12 cellular contexts compared by ENCODE assay signal in genomic region chr7:45007571-45008328, GRCh38. TPM values are rescaled to one million over a fixed set of nuclear protein-coding genes. Genes with fewer than 3 reads are reported as not detected.
DNase-seq lines count a peak whose midpoint lies in the region; ATAC-seq and TF ChIP-seq lines count a peak whose summit lies in the region.
"Had no signal": no experiment of that assay in that cellular context is flagged by ENCODE, and none has a peak within 500 bp of the region (broad histone marks: within the 10 kb centered on the region; RNA-seq: fewer than 3 reads in every experiment).

No MANE protein-coding gene starts in this region.

- no peak for DNase-seq in DMS 273 (lab: John Stamatoyannopoulos, UW; ENCODE audit: unreplicated experiment)
- DNase-seq in Karpas-422, result no peak
- DNase-seq in midbrain (lab: John Stamatoyannopoulos, UW), result no peak
- DNase-seq in esophagus squamous epithelium (lab: John Stamatoyannopoulos, UW), result no peak
- DNase-seq: activated CD4-positive, alpha-beta T cell treated with anti-CD3 and anti-CD28 coated beads for 1 hour; Calu3; OCI-M1; transverse colon had no signal

- H3K9me3 ChIP-seq in Karpas-422 (ENCODE audit: low read length) (no peaks in the 10 kb centered on the region), esophagus squamous epithelium (no peaks in the 10 kb centered on the region)
- H3K9me3 ChIP-seq: transverse colon had no signal

- peak; percentile 44 for ATAC-seq in GM18508 (IDR thresholded peaks at IDR 0.05; ENCODE audit: insufficient read depth, unreplicated experiment)
- ATAC-seq in GM21447 (IDR thresholded peaks at IDR 0.05; ENCODE audit: unreplicated experiment), result peak; percentile 79
- peak; percentile 84 for ATAC-seq in HG03354 (IDR thresholded peaks at IDR 0.05; ENCODE audit: poor library complexity, severe bottlenecking, unreplicated experiment)

- intact Hi-C loops in esophagus squamous epithelium (cut with DNase I), result no loop called here

- H2AFZ ChIP-seq in Karpas-422 (ENCODE audit: low read length), result no peak overlapping the region

- peaks cover 93% of the 10 kb centered on the region for H3K79me2 ChIP-seq in Karpas-422 (ENCODE audit: low read length)

- H3K27ac ChIP-seq in cingulate gyrus (ENCODE audit: low read depth, low read length), result peak overlapping the region; percentile 80
- no peak overlapping the region for H3K27ac ChIP-seq in Karpas-422 (ENCODE audit: low read length)
- no peak overlapping the region for H3K27ac ChIP-seq in esophagus squamous epithelium
- H3K27ac ChIP-seq: transverse colon had no signal

- no peak overlapping the region for H3K9ac ChIP-seq in Karpas-422 (ENCODE audit: low read length)

- peaks cover 15% of the 10 kb centered on the region for H3K4me1 ChIP-seq in Karpas-422 (ENCODE audit: low read length)
- H3K4me1 ChIP-seq in esophagus squamous epithelium, result peaks cover 3 to 17% (median 7%) of the 10 kb centered on the region in 3 donors
- H3K4me1 ChIP-seq: transverse colon had no signal

- WGBS in esophagus squamous epithelium, 2 donors, result 81 to 83% methylated on average over 1 to 7 of the region's 7 CpGs

- no peak for TF ChIP-seq CTCF in esophagus squamous epithelium (IDR thresholded peaks at IDR 0.05)

- H3K27me3 ChIP-seq in Karpas-422 (ENCODE audit: low read length) (no peaks in the 10 kb centered on the region), esophagus squamous epithelium (no peaks in the 10 kb centered on the region)
- H3K27me3 ChIP-seq: transverse colon had no signal

- H4K20me1 ChIP-seq in Karpas-422 (ENCODE audit: insufficient read depth, low read depth, low read length), result peaks cover 17% of the 10 kb centered on the region

- H3K4me3 ChIP-seq in Karpas-422 (ENCODE audit: low read length) (no peak overlapping the region), esophagus squamous epithelium (no peak overlapping the region)
- H3K4me3 ChIP-seq: transverse colon had no signal

- no peak overlapping the region for H3K4me2 ChIP-seq in Karpas-422 (ENCODE audit: low read depth, low read length, poor library complexity, severe bottlenecking)

- no peak for TF ChIP-seq POLR2A in esophagus squamous epithelium (IDR thresholded peaks at IDR 0.05)

- H3K9me2 ChIP-seq in Karpas-422 (replicated peaks; ENCODE audit: insufficient read depth, low read length), result no peaks in the 10 kb centered on the region

- peaks cover 26% of the 10 kb centered on the region for H3K36me3 ChIP-seq in Karpas-422 (ENCODE audit: insufficient read depth, low read length)
- H3K36me3 ChIP-seq in esophagus squamous epithelium, result peaks cover 0 to 21% (median 0%) of the 10 kb centered on the region in 3 donors
- H3K36me3 ChIP-seq: transverse colon had no signal

RNA-seq across cellular contexts. Expression of gene CCM2, which starts 7.7 kb away (rescaled TPM):
- 42.5 and 78.8 TPM in 2 replicates for total RNA-seq in Karpas-422 (2014; rRNA removed; shearing (Covaris generic); ENCODE audit: low replicate concordance)
- total RNA-seq in esophagus squamous epithelium, result 10 to 100 TPM; 20.0 to 36.3 (median 24.9) TPM

RNA-seq across cellular contexts. Expression of gene MYO1G, which starts 28.9 kb away (rescaled TPM):
- 62.4 and 130 TPM in 2 replicates for total RNA-seq in Karpas-422 (2014; rRNA removed; shearing (Covaris generic); ENCODE audit: low replicate concordance)
- total RNA-seq in esophagus squamous epithelium, result 1 to 10 TPM; 1.3 to 5.0 (median 2.6) TPM

Comparison
In these comparisons a context has a peak if more than half of its experiments do, and no peak if none do; other contexts are left out.
1. RNA of gene MYO1G, which starts 28.9 kb away (total RNA-seq): 62.4 to 130 TPM in Karpas-422; 1.3 to 5.0 TPM in esophagus squamous epithelium; every median in the first group is over 10 times any median in the second.
2. Peak in every context shown above with its lines, with median percentiles within 50 percentile points of each other: ATAC-seq.